Comparison of ENCODE assay signal across 20 cellular contexts in the genomic region with DNA sequence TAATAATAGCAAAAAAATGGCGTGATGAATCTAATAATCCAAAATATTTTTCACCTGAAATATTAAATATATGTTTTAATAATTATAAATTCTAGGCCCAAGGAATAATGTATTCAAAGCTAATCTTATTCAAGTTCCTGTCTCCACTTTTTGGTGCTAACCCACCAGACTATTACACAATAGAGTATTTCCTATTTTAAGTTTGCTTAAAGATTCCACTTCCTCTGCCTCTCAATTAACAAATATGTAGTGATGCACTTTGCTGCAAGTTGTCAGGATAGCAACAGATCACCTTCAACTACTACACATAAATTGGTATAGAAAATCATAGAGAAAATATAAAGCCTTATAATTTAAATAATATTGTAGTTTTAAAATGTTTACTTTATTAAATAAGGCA.
A peak's percentile ranks its signal among the peaks of the same experiment; 100 is the strongest.
DNase-seq lines count a peak whose midpoint lies in the region; ATAC-seq and TF ChIP-seq lines count a peak whose summit lies in the region.
"Had no signal": no experiment of that assay in that cellular context is flagged by ENCODE, and none has a peak within 500 bp of the region (broad histone marks: within the 10 kb centered on the region; RNA-seq: fewer than 3 reads in every experiment).

No MANE protein-coding gene starts in this region.

- H3K14ac ChIP-seq in mesenchymal stem cell (ENCODE audit: low read length in 2 of 2): no peak overlapping the region

- peak overlapping the region; percentile 16 for H3K4me3 Mint-ChIP-seq in glutamatergic neuron (ENCODE audit: unreplicated experiment)
- H3K4me3 Mint-ChIP-seq: B cell; CD4-positive, CD25-positive, alpha-beta regulatory T cell had no signal

- H3K18ac ChIP-seq in mesenchymal stem cell (ENCODE audit: low read depth in 1 of 2, low read length in 2 of 2): no peak overlapping the region

- H4K8ac ChIP-seq in mesenchymal stem cell (ENCODE audit: low read length): no peak overlapping the region

- intact Hi-C loops in PC-3 (cut with micrococcal nuclease): no loop called here

- 0 out of 2 replicates have a peak, but pooled peaks cover 1% of the 10 kb centered on the region for H3K4me1 ChIP-seq in PC-3 (ENCODE audit: insufficient read depth, low read length)
- no peaks in the 10 kb centered on the region for H3K4me1 ChIP-seq in mesenchymal stem cell (ENCODE audit: control insufficient read depth, insufficient read depth, low read depth, low read length)
- no peaks in the 10 kb centered on the region for H3K4me1 ChIP-seq in Karpas-422 (ENCODE audit: low read length)

- POLR2A ChIA-PET in PC-3 (lab: Charles Lee; ENCODE audit: unreplicated experiment): no interaction called here

- no peak overlapping the region for H2BK5ac ChIP-seq in mesenchymal stem cell (ENCODE audit: low read depth, low read length, poor library complexity, severe bottlenecking)

- TF ChIP-seq CTCF in glutamatergic neuron (IDR thresholded peaks at IDR 0.05; ENCODE audit: partially characterized antibody, unreplicated experiment): no peak
- no peak for TF ChIP-seq CTCF in PC-3 (conservative IDR thresholded peaks at IDR 0.05; ENCODE audit: low read depth, low read length)

- no peak overlapping the region for H4K91ac ChIP-seq in mesenchymal stem cell (ENCODE audit: low read length)

- H3K36me3 Mint-ChIP-seq in glutamatergic neuron (ENCODE audit: unreplicated experiment): no peaks in the 10 kb centered on the region
- H3K36me3 Mint-ChIP-seq: CD4-positive, CD25-positive, alpha-beta regulatory T cell had no signal

- H3K27me3 ChIP-seq in PC-3 (ENCODE audit: low read length) (0 out of 2 replicates have a peak, but pooled peaks cover 3% of the 10 kb centered on the region), mesenchymal stem cell (ENCODE audit: control insufficient read depth in 1 of 2, insufficient read depth in 1 of 2, low read length in 2 of 2) (no peaks in the 10 kb centered on the region), Karpas-422 (ENCODE audit: low read length) (no peaks in the 10 kb centered on the region)
- H3K27me3 ChIP-seq: MG63 had no signal

- H2BK12ac ChIP-seq in mesenchymal stem cell (ENCODE audit: low read length in 2 of 2): no peak overlapping the region

- CTCF ChIA-PET in PC-3 (lab: Charles Lee): no interaction called here

- no peaks in the 10 kb centered on the region for H3K27me3 Mint-ChIP-seq in glutamatergic neuron (ENCODE audit: unreplicated experiment)
- H3K27me3 Mint-ChIP-seq: B cell; CD4-positive, CD25-positive, alpha-beta regulatory T cell had no signal

- no peaks in the 10 kb centered on the region for H3K79me2 ChIP-seq in PC-3 (ENCODE audit: low read length)
- H3K79me2 ChIP-seq in Karpas-422 (ENCODE audit: low read length): no peaks in the 10 kb centered on the region

- H3K4me3 ChIP-seq in SK-N-MC (peak overlapping the region; percentile 73; the same call in 1 of the 2 replicates), PC-3 (ENCODE audit: low read length) (no peak overlapping the region), mesenchymal stem cell (ENCODE audit: insufficient read depth in 1 of 2, low read depth in 1 of 2, low read length in 2 of 2) (no peak overlapping the region), Karpas-422 (ENCODE audit: low read length) (no peak overlapping the region)
- H3K4me3 ChIP-seq: GM23248, HAP-1, MG63 had no signal

- H2BK120ac ChIP-seq in mesenchymal stem cell (ENCODE audit: low read depth, low read length): no peak overlapping the region

- ATAC-seq in PC-3: no peak
- ATAC-seq: Panc1 had no signal

- no peak overlapping the region for H3K4me2 ChIP-seq in PC-3 (ENCODE audit: low read length)
- no peak overlapping the region for H3K4me2 ChIP-seq in mesenchymal stem cell (ENCODE audit: low read length, poor library complexity, severe bottlenecking)
- H3K4me2 ChIP-seq in Karpas-422 (ENCODE audit: low read depth, low read length, poor library complexity, severe bottlenecking): no peak overlapping the region

- H3K9me3 Mint-ChIP-seq in glutamatergic neuron (ENCODE audit: unreplicated experiment): peaks cover 2% of the 10 kb centered on the region

- no peaks in the 10 kb centered on the region for H3K79me1 ChIP-seq in mesenchymal stem cell (replicated peaks; ENCODE audit: low read length, poor library complexity, severe bottlenecking)

- no peak overlapping the region for H3K23ac ChIP-seq in mesenchymal stem cell (ENCODE audit: low read length in 2 of 2)

- WGBS in mesenchymal stem cell: no CpG with 5 or more reads among the region's 1 CpG

- no peak overlapping the region for H2AK5ac ChIP-seq in mesenchymal stem cell (ENCODE audit: low read length, severe bottlenecking)

- H3K9me3 ChIP-seq in SK-N-MC (ENCODE audit: low read depth, low read length) (no peaks in the 10 kb centered on the region; the same call in 1 of the 2 replicates), PC-3 (ENCODE audit: low read length) (no peaks in the 10 kb centered on the region), mesenchymal stem cell (ENCODE audit: control insufficient read depth, low read length) (no peaks in the 10 kb centered on the region), Karpas-422 (ENCODE audit: low read length) (peaks cover 5% of the 10 kb centered on the region)
- H3K9me3 ChIP-seq: HAP-1, MG63 had no signal

- H3F3A ChIP-seq in PC-3 (ENCODE audit: low read length, unreplicated experiment): no peaks in the 10 kb centered on the region

- H3K4me1 Mint-ChIP-seq in glutamatergic neuron (ENCODE audit: low read depth, unreplicated experiment): peaks cover 31% of the 10 kb centered on the region
- H3K4me1 Mint-ChIP-seq: CD4-positive, CD25-positive, alpha-beta regulatory T cell had no signal

- no peak overlapping the region for H3K4ac ChIP-seq in mesenchymal stem cell (ENCODE audit: low read depth in 1 of 2, low read length in 2 of 2)

- BruUV-seq in PC-3 (replicated peaks; lab: Mats Ljungman, UMichigan): no TSS peak

- H4K20me1 ChIP-seq in PC-3 (ENCODE audit: low read length): no peaks in the 10 kb centered on the region
- H4K20me1 ChIP-seq in Karpas-422 (ENCODE audit: insufficient read depth, low read depth, low read length): no peaks in the 10 kb centered on the region

- H3K9me2 ChIP-seq in PC-3 (replicated peaks; ENCODE audit: low read length) (no peaks in the 10 kb centered on the region), Karpas-422 (replicated peaks; ENCODE audit: insufficient read depth, low read length) (no peaks in the 10 kb centered on the region)

- H3K27ac ChIP-seq in SK-N-MC (peak overlapping the region; percentile 97), PC-3 (ENCODE audit: low read length) (no peak overlapping the region), mesenchymal stem cell (ENCODE audit: low read length, poor library complexity, severe bottlenecking) (no peak overlapping the region), Karpas-422 (ENCODE audit: low read length) (no peak overlapping the region)
- H3K27ac ChIP-seq: GM23248, HL-60 had no signal

- peak overlapping the region; percentile 98 for H3K27ac Mint-ChIP-seq in glutamatergic neuron (ENCODE audit: unreplicated experiment)
- H3K27ac Mint-ChIP-seq: B cell; CD4-positive, CD25-positive, alpha-beta regulatory T cell had no signal

- DNase-seq in Kasumi-1 (lab: John Stamatoyannopoulos, UW) (peak; percentile 81 to 84), NOMO-1 (lab: John Stamatoyannopoulos, UW; ENCODE audit: unreplicated experiment in 2 of 2) (peak; percentile 59 to 66), SK-N-MC (ENCODE audit: low read depth, low spot score) (no peak), glutamatergic neuron (no peak), PC-3 (no peak), mesenchymal stem cell (no peak), Karpas-422 (no peak)
- DNase-seq: CD4-positive, CD25-positive, alpha-beta regulatory T cell; COR-L47; GM23248; MG63; NCI-H1417 treated with DMSO at 0.1 percent for 48 hours; NCI-H2029; NCI-H748 treated with DMSO at 0.1 percent for 48 hours; NK-92 treated with Interleukin-12 subunit alpha and Interleukin-12 subunit beta, amount 100 ng/mL, for 24 hours; T1000 had no signal

- no peak overlapping the region for H2BK15ac ChIP-seq in mesenchymal stem cell (ENCODE audit: low read depth, poor library complexity, severe bottlenecking)

- H2AFZ ChIP-seq in PC-3 (ENCODE audit: low read length) (no peak overlapping the region), mesenchymal stem cell (ENCODE audit: low read depth, low read length) (no peak overlapping the region), Karpas-422 (ENCODE audit: low read length) (no peak overlapping the region)
- H2AFZ ChIP-seq: GM23248 had no signal

- no peaks in the 10 kb centered on the region for H3K36me3 ChIP-seq in SK-N-MC (ENCODE audit: insufficient read depth, low read length)
- H3K36me3 ChIP-seq in PC-3 (ENCODE audit: low read depth, low read length): no peaks in the 10 kb centered on the region
- no peaks in the 10 kb centered on the region for H3K36me3 ChIP-seq in mesenchymal stem cell (ENCODE audit: control insufficient read depth in 1 of 2, insufficient read depth in 2 of 2, low read depth in 1 of 2, low read length in 2 of 2)
- H3K36me3 ChIP-seq in Karpas-422 (ENCODE audit: insufficient read depth, low read length): no peaks in the 10 kb centered on the region
- H3K36me3 ChIP-seq: HAP-1, MG63 had no signal

- H3K9ac ChIP-seq in SK-N-MC (ENCODE audit: insufficient read length) (no peak overlapping the region), PC-3 (ENCODE audit: low read length) (no peak overlapping the region), mesenchymal stem cell (ENCODE audit: low read length) (no peak overlapping the region), Karpas-422 (ENCODE audit: low read length) (no peak overlapping the region)
- H3K9ac ChIP-seq: GM23248 had no signal

Comparison
In these comparisons a context has a peak if more than half of its experiments do, and no peak if none do; other contexts are left out.
1. DNase-seq: peak in Kasumi-1 (2 of 2) and NOMO-1 (2 of 2); none in SK-N-MC (single experiment), glutamatergic neuron (single experiment), PC-3 (single experiment), mesenchymal stem cell (single experiment) and Karpas-422 (single experiment).